9 cellular contexts compared by ENCODE assay signal in the genomic region with DNA sequence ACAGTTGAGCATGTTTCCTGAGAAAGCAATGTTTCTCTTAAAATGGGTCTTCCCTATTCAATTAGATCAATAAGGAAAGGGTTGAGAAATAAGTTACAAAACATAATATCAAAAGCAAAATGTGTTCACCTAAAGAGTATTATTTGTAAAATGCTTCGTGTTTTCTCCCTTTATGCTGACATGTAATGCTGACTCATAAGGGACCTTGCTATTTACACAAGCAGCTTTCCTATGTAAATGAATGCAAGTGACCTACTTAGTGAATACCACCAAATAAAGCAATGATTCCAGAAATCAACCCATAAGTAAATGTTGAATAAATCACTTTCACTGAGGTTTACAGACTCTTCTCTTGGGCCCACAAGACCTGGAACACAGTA.
DNase-seq lines count a peak whose midpoint lies in the region; ATAC-seq lines count a peak whose summit lies in the region.
"Had no signal": no experiment of that assay in that cellular context is flagged by ENCODE, and none has a peak within 500 bp of the region (broad histone marks: within the 10 kb centered on the region; RNA-seq: fewer than 3 reads in every experiment).

No MANE protein-coding gene starts in this region.

- in situ Hi-C loops in Caki2 (cut with HindIII; ENCODE audit: low pct_unique_long_range_greater_than_20kb, low sequenced_read_pairs) = no loop called here

- H3K9ac ChIP-seq in HUES48 (ENCODE audit: low read depth, low read length) = no peak overlapping the region

- ATAC-seq in GM21529 (IDR thresholded peaks at IDR 0.05; ENCODE audit: unreplicated experiment) (peak; percentile 65), HG03196 (IDR thresholded peaks at IDR 0.05; ENCODE audit: unreplicated experiment) (no peak), HG03097 (IDR thresholded peaks at IDR 0.05; ENCODE audit: low FRiP score, unreplicated experiment) (no peak)

- H3K4me3 ChIP-seq in HUES48 (ENCODE audit: low read depth, low read length) = no peak overlapping the region

- H3K27me3 ChIP-seq in HUES48 (ENCODE audit: control insufficient read depth, insufficient read depth, low read length) = no peaks in the 10 kb centered on the region

- DNase-seq in Caki2 (ENCODE audit: low read depth) = peak; percentile 28
- DNase-seq in fibroblast of peridontal ligament (ENCODE audit: extremely low read depth) = peak; percentile 67
- DNase-seq in activated CD4-positive, alpha-beta T cell treated with anti-CD3 and anti-CD28 coated beads for 1 hour = no peak
- DNase-seq in NCI-H2227 (lab: John Stamatoyannopoulos, UW; ENCODE audit: unreplicated experiment) = no peak
- DNase-seq: GDM1 had no signal

- peaks cover 22% of the 10 kb centered on the region for H3K36me3 ChIP-seq in HUES48 (ENCODE audit: control insufficient read depth, insufficient read depth, low read length)

- H3K27ac ChIP-seq in HUES48 (ENCODE audit: low read depth, low read length) = peak overlapping the region; percentile 87

- peaks cover 54% of the 10 kb centered on the region for H3K4me1 ChIP-seq in HUES48 (ENCODE audit: control insufficient read depth, insufficient read depth, low read length)

- H3K9me3 ChIP-seq in HUES48 (ENCODE audit: control insufficient read depth, insufficient read depth, low read length) = no peaks in the 10 kb centered on the region

Comparison
In these comparisons a context has a peak if more than half of its experiments do, and no peak if none do; other contexts are left out.
1. DNase-seq: peak in Caki2 (single experiment) and fibroblast of peridontal ligament (single experiment); none in activated CD4-positive, alpha-beta T cell treated with anti-CD3 and anti-CD28 coated beads for 1 hour (single experiment) and NCI-H2227 (single experiment).